ENCODE assay signal across 1 cellular context in the genomic region with DNA sequence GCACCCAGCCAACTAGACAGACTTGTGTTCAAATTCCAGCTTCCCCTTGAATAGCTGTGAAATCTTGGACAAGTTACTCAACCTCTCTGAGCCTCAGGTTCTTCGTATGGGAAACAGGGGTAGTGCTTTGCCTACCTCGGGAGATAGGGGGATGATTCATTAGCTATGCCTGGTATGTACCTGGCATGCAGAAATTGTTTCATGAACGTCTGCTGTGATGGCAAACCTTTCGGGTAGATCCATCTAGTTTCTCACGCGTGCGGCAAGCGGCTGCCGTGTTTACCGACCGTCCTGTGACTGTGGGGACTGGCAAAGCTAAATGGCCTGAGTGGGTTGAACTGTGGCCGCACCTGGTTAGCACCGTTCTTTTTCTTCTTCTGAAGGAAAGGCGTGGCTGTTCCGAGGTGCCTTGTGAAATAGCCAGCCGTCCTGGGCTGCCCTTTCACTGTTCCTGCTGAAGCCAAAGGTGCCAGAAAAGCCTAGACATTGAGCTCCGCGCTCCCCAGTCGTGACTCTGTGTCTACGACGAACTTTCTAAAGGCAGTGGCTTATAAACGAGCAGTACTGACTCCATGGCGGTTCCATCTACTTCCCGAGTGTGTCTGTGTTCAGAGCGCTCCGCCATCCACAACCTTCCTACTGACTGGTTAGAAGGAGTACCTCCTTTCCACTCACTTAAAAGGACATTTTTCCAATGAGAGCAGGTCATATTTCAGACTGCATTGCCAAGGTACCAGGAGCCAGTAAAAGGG.
TF ChIP-seq lines count a peak whose summit lies in the region.

No MANE protein-coding gene starts in this region.

TF ChIP-seq in H1, 55 proteins besides CTCF, POLR2A, EP300 and RAD21:
- TF ChIP-seq SAP30 (IDR thresholded peaks at IDR 0.05; ENCODE audit: insufficient read depth, insufficient replicate concordance, low read length) (no peak), TAF7 (optimal IDR thresholded peaks at IDR 0.05; ENCODE audit: borderline replicate concordance, low read depth, low read length) (no peak), CTBP2 (IDR thresholded peaks at IDR 0.05; ENCODE audit: borderline replicate concordance, insufficient read depth, insufficient read length, low read length) (no peak), KDM1A (IDR thresholded peaks at IDR 0.05; ENCODE audit: borderline replicate concordance, low read length) (no peak), HDAC2 (IDR thresholded peaks at IDR 0.05; ENCODE audit: borderline replicate concordance in 1 of 2, low read depth in 2 of 2, low read length in 2 of 2) (no peak), KDM4A (IDR thresholded peaks at IDR 0.05; ENCODE audit: low read depth, low read length, severe bottlenecking) (no peak), KDM5A (IDR thresholded peaks at IDR 0.05; ENCODE audit: low read length) (no peak), GTF2F1 (IDR thresholded peaks at IDR 0.05; ENCODE audit: borderline replicate concordance, low read depth, low read length) (no peak), CHD2 (IDR thresholded peaks at IDR 0.05; ENCODE audit: low read length) (no peak), YY1 (IDR thresholded peaks at IDR 0.05; ENCODE audit: low read depth, low read length) (no peak), CHD1 (IDR thresholded peaks at IDR 0.05; ENCODE audit: low read depth, low read length) (no peak), TAF1 (IDR thresholded peaks at IDR 0.05; ENCODE audit: low read depth, low read length) (no peak), CEBPB (IDR thresholded peaks at IDR 0.05; ENCODE audit: low read depth, low read length) (no peak), SP2 (IDR thresholded peaks at IDR 0.05; ENCODE audit: low read length) (no peak), JUND (IDR thresholded peaks at IDR 0.05; ENCODE audit: low read length) (no peak), ZNF274 (IDR thresholded peaks at IDR 0.05; ENCODE audit: borderline replicate concordance, extremely low read depth, low read length) (no peak)
- TF ChIP-seq, protein P1, sequence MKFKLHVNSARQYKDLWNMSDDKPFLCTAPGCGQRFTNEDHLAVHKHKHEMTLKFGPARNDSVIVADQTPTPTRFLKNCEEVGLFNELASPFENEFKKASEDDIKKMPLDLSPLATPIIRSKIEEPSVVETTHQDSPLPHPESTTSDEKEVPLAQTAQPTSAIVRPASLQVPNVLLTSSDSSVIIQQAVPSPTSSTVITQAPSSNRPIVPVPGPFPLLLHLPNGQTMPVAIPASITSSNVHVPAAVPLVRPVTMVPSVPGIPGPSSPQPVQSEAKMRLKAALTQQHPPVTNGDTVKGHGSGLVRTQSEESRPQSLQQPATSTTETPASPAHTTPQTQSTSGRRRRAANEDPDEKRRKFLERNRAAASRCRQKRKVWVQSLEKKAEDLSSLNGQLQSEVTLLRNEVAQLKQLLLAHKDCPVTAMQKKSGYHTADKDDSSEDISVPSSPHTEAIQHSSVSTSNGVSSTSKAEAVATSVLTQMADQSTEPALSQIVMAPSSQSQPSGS (IDR thresholded peaks at IDR 0.05; ENCODE audit: low read length) = no peak
- TF ChIP-seq, protein P2, sequence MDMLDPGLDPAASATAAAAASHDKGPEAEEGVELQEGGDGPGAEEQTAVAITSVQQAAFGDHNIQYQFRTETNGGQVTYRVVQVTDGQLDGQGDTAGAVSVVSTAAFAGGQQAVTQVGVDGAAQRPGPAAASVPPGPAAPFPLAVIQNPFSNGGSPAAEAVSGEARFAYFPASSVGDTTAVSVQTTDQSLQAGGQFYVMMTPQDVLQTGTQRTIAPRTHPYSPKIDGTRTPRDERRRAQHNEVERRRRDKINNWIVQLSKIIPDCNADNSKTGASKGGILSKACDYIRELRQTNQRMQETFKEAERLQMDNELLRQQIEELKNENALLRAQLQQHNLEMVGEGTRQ (IDR thresholded peaks at IDR 0.05; ENCODE audit: low read length) = no peak
- TF ChIP-seq, protein P3, sequence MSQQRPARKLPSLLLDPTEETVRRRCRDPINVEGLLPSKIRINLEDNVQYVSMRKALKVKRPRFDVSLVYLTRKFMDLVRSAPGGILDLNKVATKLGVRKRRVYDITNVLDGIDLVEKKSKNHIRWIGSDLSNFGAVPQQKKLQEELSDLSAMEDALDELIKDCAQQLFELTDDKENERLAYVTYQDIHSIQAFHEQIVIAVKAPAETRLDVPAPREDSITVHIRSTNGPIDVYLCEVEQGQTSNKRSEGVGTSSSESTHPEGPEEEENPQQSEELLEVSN (IDR thresholded peaks at IDR 0.05) = no peak
- TF ChIP-seq, protein P4, sequence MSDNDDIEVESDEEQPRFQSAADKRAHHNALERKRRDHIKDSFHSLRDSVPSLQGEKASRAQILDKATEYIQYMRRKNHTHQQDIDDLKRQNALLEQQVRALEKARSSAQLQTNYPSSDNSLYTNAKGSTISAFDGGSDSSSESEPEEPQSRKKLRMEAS (IDR thresholded peaks at IDR 0.05) = no peak
